6 cellular contexts compared by ENCODE assay signal in the genomic region with DNA sequence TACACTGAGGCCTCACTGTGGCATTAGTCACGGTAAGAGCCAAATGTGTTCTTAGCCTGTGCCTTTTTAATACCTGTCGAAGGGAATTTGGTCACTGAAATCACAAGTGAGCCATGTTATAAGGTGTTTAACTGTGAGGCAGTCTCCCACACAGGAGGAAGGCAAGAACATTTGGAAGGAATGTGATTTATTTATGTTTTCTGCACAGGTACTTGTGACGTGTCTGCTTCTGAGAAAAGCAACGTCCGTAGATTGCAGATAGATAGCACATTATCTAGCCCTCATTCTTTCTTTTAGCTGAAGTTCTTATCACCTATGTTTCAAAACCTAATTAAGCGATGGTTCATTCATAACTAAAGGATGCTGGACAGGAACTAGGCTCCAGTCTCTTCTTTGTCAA.
"Had no signal": no experiment of that assay in that cellular context is flagged by ENCODE, and none has a peak within 500 bp of the region (broad histone marks: within the 10 kb centered on the region; RNA-seq: fewer than 3 reads in every experiment).

No MANE protein-coding gene starts in this region.

- H3K4me3 ChIP-seq: GM23248, K562 had no signal

- DNase-seq: GM23248, H7, HCEC 1CT, IMR-90, KG1 had no signal

- H3K27ac ChIP-seq: GM23248 had no signal

- ATAC-seq: K562 had no signal

- H3K9ac ChIP-seq: GM23248 had no signal

- H2AFZ ChIP-seq: GM23248 had no signal
